In the genomic region with DNA sequence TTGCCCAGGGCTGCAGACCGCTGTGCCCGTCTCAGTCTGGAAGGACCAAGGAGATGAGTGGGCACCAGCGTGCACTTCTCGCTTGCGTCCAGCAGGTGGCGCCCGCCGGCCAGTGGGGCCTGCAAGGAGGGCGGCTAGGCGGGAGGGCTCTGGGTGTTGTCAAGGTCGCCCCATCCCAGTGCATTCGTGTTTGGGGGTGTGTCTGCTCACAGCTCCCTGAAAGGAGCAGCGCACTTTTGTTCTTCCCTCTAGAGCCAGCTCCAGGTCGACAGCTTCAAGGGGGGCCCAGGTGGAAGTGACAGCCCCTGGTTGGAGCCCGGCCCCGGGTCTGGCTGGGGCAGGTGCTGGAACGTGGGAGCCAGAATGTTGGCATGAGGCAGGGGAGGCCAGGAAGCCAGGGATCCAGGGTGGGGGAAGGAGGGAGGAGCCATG, we compare ENCODE assay signal across 8 cellular contexts. TPM values are rescaled to one million over a fixed set of nuclear protein-coding genes. Genes with fewer than 3 reads are reported as not detected.
A peak's percentile ranks its signal among the peaks of the same experiment; 100 is the strongest.
DNase-seq lines count a peak whose midpoint lies in the region; ATAC-seq and TF ChIP-seq lines count a peak whose summit lies in the region.

No MANE protein-coding gene starts in this region.

- H3K9me3 ChIP-seq in T-helper 17 cell (ENCODE audit: control insufficient read depth, low read length, poor library complexity, severe bottlenecking) (no peaks in the 10 kb centered on the region), adipocyte (ENCODE audit: control insufficient read depth, low read length) (peaks cover 10% of the 10 kb centered on the region), right cardiac atrium (ENCODE audit: control insufficient read depth, low read length) (no peaks in the 10 kb centered on the region), sigmoid colon (no peaks in the 10 kb centered on the region)

- H3K27me3 ChIP-seq in adipocyte (replicated peaks; ENCODE audit: control insufficient read depth, insufficient read depth, low read length) (peaks cover 46% of the 10 kb centered on the region), right cardiac atrium (ENCODE audit: control insufficient read depth, insufficient read depth) (no peaks in the 10 kb centered on the region), sigmoid colon (peaks cover 0 to 28% (median 15%) of the 10 kb centered on the region in 3 donors)

- 10% methylated on average over 17 of the region's 17 CpGs for WGBS in right cardiac atrium
- WGBS in sigmoid colon, 2 donors: 4 to 11% methylated on average over 17 of the region's 17 CpGs

- peak; percentile 67 for ATAC-seq in T-helper 17 cell
- peak; percentile 75 to 80 for ATAC-seq in right cardiac atrium
- ATAC-seq in HG03139 (IDR thresholded peaks at IDR 0.05; ENCODE audit: unreplicated experiment): no peak
- no peak for ATAC-seq in GM18907 (IDR thresholded peaks at IDR 0.05; ENCODE audit: unreplicated experiment)

- H3K27ac Mint-ChIP-seq in T-helper 17 cell: no peak overlapping the region

- H3K4me1 ChIP-seq in adipocyte (ENCODE audit: control insufficient read depth, insufficient read depth, low read length): no peaks in the 10 kb centered on the region
- H3K4me1 ChIP-seq in right cardiac atrium (ENCODE audit: control insufficient read depth, insufficient read depth, low read length): no peaks in the 10 kb centered on the region
- H3K4me1 ChIP-seq in sigmoid colon: peaks cover 0 to 7% (median 3%) of the 10 kb centered on the region in 4 donors

- H3K27ac ChIP-seq in right cardiac atrium (ENCODE audit: low read length): no peak overlapping the region
- no peak overlapping the region for H3K27ac ChIP-seq in sigmoid colon

- TF ChIP-seq EP300 in sigmoid colon (IDR thresholded peaks at IDR 0.05): no peak

- H3K36me3 ChIP-seq in adipocyte (ENCODE audit: control insufficient read depth, insufficient read depth, low read length, severe bottlenecking) (no peaks in the 10 kb centered on the region), sigmoid colon (no peaks in the 10 kb centered on the region)

- intact Hi-C loops in right cardiac atrium (cut with DNase I): loop anchor here (5.0 to 10.0 kb wide), 5 partner anchors 156 to 1236 kb away; no protein-coding TSS in a partner anchor
- intact Hi-C loops in sigmoid colon (cut with DNase I): loop anchor here (1.0 to 5.0 kb wide), 3 partner anchors 408 to 494 kb away; no protein-coding TSS in a partner anchor

- no peak overlapping the region for H3K9ac ChIP-seq in adipocyte (ENCODE audit: low read length)

- TF ChIP-seq CTCF in GM10248 (IDR thresholded peaks at IDR 0.05; ENCODE audit: control extremely low read depth, extremely low read depth, low read depth, missing control alignments) (peak; percentile 99), sigmoid colon (IDR thresholded peaks at IDR 0.05) (peak; percentile 72 to 99 (median 91))

- H3K4me3 ChIP-seq in adipocyte (ENCODE audit: low read length) (no peak overlapping the region), right cardiac atrium (ENCODE audit: low read length) (no peak overlapping the region), sigmoid colon (no peak overlapping the region)

- POLR2A ChIA-PET in GM10248 (lab: Yijun Ruan, JAX): no interaction called here

- no peaks in the 10 kb centered on the region for H3K36me3 Mint-ChIP-seq in T-helper 17 cell (ENCODE audit: low read depth)

- CTCF ChIA-PET in GM10248 (lab: Yijun Ruan, JAX): interaction anchor here (1.1 to 1.8 kb wide), 6 partner anchors 10 to 201 kb away, joined by 3 to 8 read pairs (median 4); no protein-coding TSS in a partner anchor

- DNase-seq in GM10248 (ENCODE audit: extremely low spot score) (peak; percentile 85), NCI-H128 (lab: John Stamatoyannopoulos, UW; ENCODE audit: unreplicated experiment) (peak; percentile 39), T-helper 17 cell (peak; percentile 52 to 69 (median 62)), adipocyte (ENCODE audit: low read depth) (peak; percentile 82), right cardiac atrium (peak; percentile 76 to 90 (median 90)), sigmoid colon (peak; percentile 84)

- H3K4me3 Mint-ChIP-seq in T-helper 17 cell: no peak overlapping the region

- TF ChIP-seq POLR2A in sigmoid colon (IDR thresholded peaks at IDR 0.05): no peak

- peaks cover 33% of the 10 kb centered on the region for H3K27me3 Mint-ChIP-seq in T-helper 17 cell

- H3K4me1 Mint-ChIP-seq in T-helper 17 cell: peaks cover 5% of the 10 kb centered on the region

RNA-seq across cellular contexts. Expression of a gene that starts 23.4 kb away (rescaled TPM):
- total RNA-seq in T-helper 17 cell (not detected), right cardiac atrium (under 1 TPM in 1 of 4 donors, not detected in 3; 0.38 TPM), sigmoid colon (not detected)
- polyA plus RNA-seq in right cardiac atrium (0.05 TPM), sigmoid colon (not detected)

RNA-seq across cellular contexts. Expression of a gene that starts 45.3 kb away (rescaled TPM):
- total RNA-seq in T-helper 17 cell (not detected), right cardiac atrium (1 to 10 TPM in 1 of 4 donors, under 1 TPM in 2, not detected in 1; 0.03 to 1.3 (median 0.31) TPM), sigmoid colon (under 1 TPM; 0.33 to 0.81 (median 0.46) TPM)
- polyA plus RNA-seq in right cardiac atrium (0.34 TPM), sigmoid colon (1 to 10 TPM in 1 of 3 donors, under 1 TPM in 2; 0.23 to 1.1 (median 0.60) TPM)

Comparison
In these comparisons a context has a peak if more than half of its experiments do, and no peak if none do; other contexts are left out.
1. DNase-seq: peak in every context shown above with its lines; median percentile 90 in right cardiac atrium; 85 in GM10248; 84 in sigmoid colon; 82 in adipocyte; 62 in T-helper 17 cell; 39 in NCI-H128.
2. ATAC-seq: peak in T-helper 17 cell (single experiment) and right cardiac atrium (2 of 2); none in HG03139 (single experiment) and GM18907 (single experiment).